20 cellular contexts compared by ENCODE assay signal in genomic region chr13:109611912-109612691, GRCh38.
"Had no signal": no experiment of that assay in that cellular context is flagged by ENCODE, and none has a peak within 500 bp of the region (broad histone marks: within the 10 kb centered on the region; RNA-seq: fewer than 3 reads in every experiment).

No MANE protein-coding gene starts in this region.

- H3K4me2 ChIP-seq: KMS-11, SK-N-SH had no signal

- H3K27ac ChIP-seq: KMS-11, RWPE1 had no signal

- H3K27ac Mint-ChIP-seq: IgD-negative memory B cell had no signal

- H3K9me3 ChIP-seq: SK-N-SH had no signal

- H3K9ac ChIP-seq: KMS-11, SK-N-SH had no signal

- H3K4me3 ChIP-seq: K562 had no signal

- H3K4me3 Mint-ChIP-seq: IgD-negative memory B cell had no signal

- H3K27me3 Mint-ChIP-seq: IgD-negative memory B cell had no signal

- H3K4me1 Mint-ChIP-seq: IgD-negative memory B cell had no signal

- DNase-seq: Kasumi-1, MV-4-11, NCI-H1048, NCI-H1105, NCI-H1417, NCI-H1436 treated with DMSO at 0.1 percent for 48 hours, NCI-H1694, NCI-H187 treated with DMSO at 0.1 percent for 48 hours, NCI-H2029 treated with DMSO at 0.1 percent for 48 hours, NCI-H2171 treated with DMSO at 0.1 percent for 48 hours, NCI-H345, NCI-H524, NCI-H69, NCI-H774, SHP77, SK-N-SH had no signal

- H3K36me3 Mint-ChIP-seq: IgD-negative memory B cell had no signal
